15 cellular contexts compared by ENCODE assay signal in the genomic region with DNA sequence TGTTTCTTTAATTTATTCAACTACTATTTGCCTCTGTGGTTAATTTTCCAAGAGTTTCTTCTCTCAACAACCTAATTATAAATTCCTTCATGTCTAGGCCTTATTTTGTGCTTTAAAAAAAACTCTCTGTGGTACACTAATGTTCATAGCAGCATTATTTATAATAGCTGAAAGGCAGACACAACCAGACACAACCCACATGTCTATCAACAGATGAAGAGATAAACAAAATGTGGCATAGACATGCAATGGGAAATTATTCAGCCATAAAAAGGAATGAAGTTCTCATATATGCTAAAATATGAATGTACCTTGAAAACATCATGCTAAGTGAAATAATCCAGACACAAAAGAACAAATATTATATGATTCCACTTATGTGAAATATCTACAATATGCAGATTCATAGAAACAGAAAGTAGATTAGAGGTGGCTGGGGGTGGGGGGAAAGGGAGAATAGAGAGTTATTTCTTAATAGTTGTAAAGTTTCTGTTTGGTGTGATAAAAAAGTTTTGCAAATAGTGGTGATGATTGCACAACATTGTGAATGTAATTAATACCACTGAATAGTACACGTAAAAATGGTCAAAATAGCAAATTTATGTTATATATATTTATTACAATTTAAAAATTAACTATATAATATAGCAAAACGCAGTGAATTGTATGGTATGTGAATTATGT. TPM values are rescaled to one million over a fixed set of nuclear protein-coding genes. Genes with fewer than 3 reads are reported as not detected.
A peak's percentile ranks its signal among the peaks of the same experiment; 100 is the strongest.
DNase-seq lines count a peak whose midpoint lies in the region; ATAC-seq and TF ChIP-seq lines count a peak whose summit lies in the region.
"Had no signal": no experiment of that assay in that cellular context is flagged by ENCODE, and none has a peak within 500 bp of the region (broad histone marks: within the 10 kb centered on the region; RNA-seq: fewer than 3 reads in every experiment).

No MANE protein-coding gene starts in this region.

- H3K9me1 ChIP-seq in IMR-90 (ENCODE audit: insufficient read depth, low read length): peaks cover 5% of the 10 kb centered on the region; the same call in 1 of the 2 replicates

- no peaks in the 10 kb centered on the region for H3K27me3 ChIP-seq in IMR-90 (ENCODE audit: control insufficient read depth, insufficient read depth, low read length)
- no peaks in the 10 kb centered on the region for H3K27me3 ChIP-seq in liver (ENCODE audit: control insufficient read depth in 4 of 4, insufficient read depth in 4 of 4, low read length in 3 of 4)
- no peaks in the 10 kb centered on the region for H3K27me3 ChIP-seq in gastroesophageal sphincter
- H3K27me3 ChIP-seq: SJCRH30 had no signal

- peaks cover 0 to 3% of the 10 kb centered on the region in 2 donors for H3K36me3 Mint-ChIP-seq in CD14-positive monocyte

- no CpG with 5 or more reads among the region's 2 CpGs for WGBS in IMR-90 (ENCODE audit: extremely low coverage in 2 of 2, insufficient read length in 1 of 2), 2 experiments
- WGBS in liver: 53% methylated on average over 2 of the region's 2 CpGs
- WGBS in gastroesophageal sphincter (ENCODE audit: low coverage in 1 of 2), 2 donors: 57 to 70% methylated on average over 2 of the region's 2 CpGs

- H3K18ac ChIP-seq in IMR-90 (ENCODE audit: low read depth, low read length): no peak overlapping the region

- no peak overlapping the region for H3K23ac ChIP-seq in IMR-90 (ENCODE audit: low read depth, low read length)

- H3K4ac ChIP-seq in IMR-90 (ENCODE audit: low read depth, low read length): no peak overlapping the region

- DNase-seq in CD14-positive monocyte (ENCODE audit: low spot score) (no peak), IMR-90 (no peak), SK-N-MC (ENCODE audit: low read depth, low spot score) (peak; percentile 32), NCI-H526 (lab: John Stamatoyannopoulos, UW) (no peak), activated gamma-delta T cell (lab: John Stamatoyannopoulos, UW) (no peak)
- DNase-seq: Calu3; CD4-positive, alpha-beta T cell; Kasumi-1; NCI-H1048; NCI-H345; NCI-H69; SJCRH30 had no signal

- TF ChIP-seq POLR2A in IMR-90 (IDR thresholded peaks at IDR 0.05; ENCODE audit: low read depth, low read length) (no peak), gastroesophageal sphincter (IDR thresholded peaks at IDR 0.05) (no peak)

- H3K79me1 ChIP-seq in IMR-90 (ENCODE audit: low read depth in 1 of 2, low read length in 2 of 2): no peaks in the 10 kb centered on the region

- no peak overlapping the region for H4K8ac ChIP-seq in IMR-90 (ENCODE audit: low read depth in 2 of 2, low read length in 2 of 2)

- TF ChIP-seq EP300 in gastroesophageal sphincter (IDR thresholded peaks at IDR 0.05): no peak

- H2AK9ac ChIP-seq in IMR-90 (replicated peaks; ENCODE audit: low read depth, low read length, poor library complexity): no peak overlapping the region

- no peak overlapping the region for H3K4me2 ChIP-seq in IMR-90 (ENCODE audit: low read depth, low read length)
- H3K4me2 ChIP-seq: GM23338 had no signal

- TF ChIP-seq RAD21 in IMR-90 (IDR thresholded peaks at IDR 0.05; ENCODE audit: low read length) (no peak), liver (IDR thresholded peaks at IDR 0.05) (no peak)

- CTCF ChIA-PET in IMR-90 (lab: Yijun Ruan, JAX): no interaction called here

- H3K14ac ChIP-seq in IMR-90 (replicated peaks; ENCODE audit: low read depth, low read length): no peak overlapping the region

- H2AK5ac ChIP-seq in IMR-90 (ENCODE audit: low read depth, low read length): no peak overlapping the region

- no TSS peak for BruUV-seq in IMR-90 (replicated peaks; lab: Mats Ljungman, UMichigan)

- no peak overlapping the region for H4K91ac ChIP-seq in IMR-90 (ENCODE audit: insufficient read depth, low read depth, low read length)

- H2BK20ac ChIP-seq in IMR-90 (ENCODE audit: low read depth, low read length): no peak overlapping the region

- TF ChIP-seq CTCF in CD14-positive monocyte (IDR thresholded peaks at IDR 0.05): no peak
- TF ChIP-seq CTCF in IMR-90 (conservative IDR thresholded peaks at IDR 0.05; ENCODE audit: low read depth, low read length): no peak
- no peak for TF ChIP-seq CTCF in liver (IDR thresholded peaks at IDR 0.05; ENCODE audit: low read depth, low read length, missing input control)
- TF ChIP-seq CTCF in gastroesophageal sphincter (IDR thresholded peaks at IDR 0.05): no peak

- no peaks in the 10 kb centered on the region for H3K4me1 ChIP-seq in IMR-90 (ENCODE audit: control insufficient read depth, insufficient read depth, low read length)
- H3K4me1 ChIP-seq in liver (ENCODE audit: control insufficient read depth in 4 of 4, insufficient read depth in 4 of 4, low read length in 3 of 4): peaks cover 0 to 7% (median 4%) of the 10 kb centered on the region in 4 donors
- H3K4me1 ChIP-seq in gastroesophageal sphincter: peaks cover 0 to 5% (median 0%) of the 10 kb centered on the region in 3 donors
- H3K4me1 ChIP-seq: SJCRH30 had no signal

- H2BK120ac ChIP-seq in IMR-90 (ENCODE audit: low read depth, low read length): no peak overlapping the region

- H2BK15ac ChIP-seq in IMR-90 (ENCODE audit: low read depth, low read length): no peak overlapping the region

- in situ Hi-C loops in IMR-90 (cut with MboI; ENCODE audit: low sequenced_read_pairs): no loop called here

- ATAC-seq in IMR-90 (ENCODE audit: low read depth) (no peak), gastroesophageal sphincter (no peak)
- ATAC-seq: GM23338 had no signal

- H3K36me3 ChIP-seq in IMR-90 (ENCODE audit: control insufficient read depth, insufficient read depth, low read length) (no peaks in the 10 kb centered on the region), SK-N-MC (ENCODE audit: insufficient read depth, low read length) (no peaks in the 10 kb centered on the region), liver (ENCODE audit: control insufficient read depth in 4 of 4, insufficient read depth in 3 of 4, low read depth in 1 of 4, low read length in 3 of 4) (no peaks in the 10 kb centered on the region), gastroesophageal sphincter (no peaks in the 10 kb centered on the region)
- H3K36me3 ChIP-seq: SJCRH30 had no signal

- peaks cover 5% of the 10 kb centered on the region for H3K9me3 ChIP-seq in IMR-90 (ENCODE audit: control insufficient read depth, insufficient read depth, low read length)
- H3K9me3 ChIP-seq in SK-N-MC (ENCODE audit: low read depth, low read length): no peaks in the 10 kb centered on the region; the same call in 1 of the 2 replicates
- peaks cover 0 to 1% (median 0%) of the 10 kb centered on the region in 4 donors for H3K9me3 ChIP-seq in liver (ENCODE audit: control insufficient read depth in 4 of 4, low read length in 3 of 4)
- H3K9me3 ChIP-seq in gastroesophageal sphincter: peaks cover 0 to 17% (median 0%) of the 10 kb centered on the region in 3 donors

- no peak overlapping the region for H3K4me3 Mint-ChIP-seq in CD14-positive monocyte
- H3K4me3 Mint-ChIP-seq: CD4-positive, alpha-beta T cell; GM23338 had no signal

- no peak overlapping the region for H2BK5ac ChIP-seq in IMR-90 (ENCODE audit: low read depth, low read length, poor library complexity, severe bottlenecking)

- H3K27ac ChIP-seq in IMR-90 (ENCODE audit: insufficient read depth, low read length) (no peak overlapping the region), SK-N-MC (peak overlapping the region; percentile 38; the same call in 1 of the 2 replicates), liver (ENCODE audit: low read depth in 1 of 2, low read length in 2 of 2) (peak overlapping the region; percentile 52 to 57), gastroesophageal sphincter (no peak overlapping the region)
- H3K27ac ChIP-seq: SJCRH30 had no signal

- H3K9ac ChIP-seq in IMR-90 (ENCODE audit: low read depth, low read length): no peak overlapping the region
- no peak overlapping the region for H3K9ac ChIP-seq in SK-N-MC (ENCODE audit: insufficient read length)
- no peak overlapping the region for H3K9ac ChIP-seq in liver (ENCODE audit: low read depth in 1 of 2, low read length in 2 of 2)

- peaks cover 19% of the 10 kb centered on the region for H3K4me1 Mint-ChIP-seq in CD14-positive monocyte
- H3K4me1 Mint-ChIP-seq: GM23338 had no signal

- no peaks in the 10 kb centered on the region for H4K20me1 ChIP-seq in IMR-90 (ENCODE audit: insufficient read depth, low read length)

- no peak overlapping the region for H2AFZ ChIP-seq in IMR-90 (replicated peaks; ENCODE audit: low read length, poor library complexity)
- H2AFZ ChIP-seq: GM23338 had no signal

- H3K4me3 ChIP-seq in IMR-90 (ENCODE audit: insufficient read depth, low read depth, low read length): no peak overlapping the region
- H3K4me3 ChIP-seq in SK-N-MC: no peak overlapping the region
- no peak overlapping the region for H3K4me3 ChIP-seq in liver (ENCODE audit: low read depth in 1 of 3, low read length in 3 of 3)
- H3K4me3 ChIP-seq in gastroesophageal sphincter: no peak overlapping the region
- H3K4me3 ChIP-seq: GM23338, SJCRH30 had no signal

- peaks cover 6 to 20% (median 12%) of the 10 kb centered on the region in 7 donors for H3K9me3 Mint-ChIP-seq in CD14-positive monocyte
- H3K9me3 Mint-ChIP-seq: GM23338 had no signal

- POLR2A ChIA-PET in IMR-90 (lab: Charles Lee; ENCODE audit: unreplicated experiment): no interaction called here

- intact Hi-C loops in CD14-positive monocyte (cut with micrococcal nuclease) (no loop called here), IMR-90 (cut with micrococcal nuclease) (no loop called here)

- no peak overlapping the region for H3K56ac ChIP-seq in IMR-90 (ENCODE audit: extremely low read depth, insufficient read depth, low read length)

- H3K27ac Mint-ChIP-seq in CD14-positive monocyte: peak overlapping the region in 5 of 7 donors; percentile 56 to 80 (median 71)
- H3K27ac Mint-ChIP-seq: CD4-positive, alpha-beta T cell; GM23338 had no signal

- H3K27me3 Mint-ChIP-seq in CD14-positive monocyte (ENCODE audit: low read depth in 3 of 3): peaks cover 0 to 1% (median 0%) of the 10 kb centered on the region in 3 donors
- H3K27me3 Mint-ChIP-seq: CD4-positive, alpha-beta T cell had no signal

- dilution Hi-C loops in IMR-90 (cut with HindIII; ENCODE audit: low sequenced_read_pairs, unreplicated experiment): no loop called here

- no peak overlapping the region for H4K5ac ChIP-seq in IMR-90 (ENCODE audit: low read depth, low read length)

TF ChIP-seq in IMR-90, 13 proteins besides CTCF, POLR2A, EP300 and RAD21:
- TF ChIP-seq CEBPB (IDR thresholded peaks at IDR 0.05; ENCODE audit: low read depth, low read length) (peak; percentile 76), MXI1 (IDR thresholded peaks at IDR 0.05; ENCODE audit: borderline replicate concordance, low read depth, low read length) (no peak)
TF ChIP-seq in IMR-90: peak in this region for 1.

RNA-seq across cellular contexts. Expression of a gene that starts 28.1 kb away (rescaled TPM):
- polyA plus RNA-seq in CD14-positive monocyte (under 1 TPM; 0.62 to 0.89 TPM), IMR-90 (2012; rRNA removed) (0.87 and 1.7 TPM in 2 replicates), liver (1 to 10 TPM; 1.8 to 5.3 TPM)
- total RNA-seq in IMR-90 (2012; rRNA removed) (2.5 and 3.0 TPM in 2 replicates), liver (1 to 10 TPM; 8.7 to 9.9 TPM), gastroesophageal sphincter (10 to 100 TPM in 1 of 4 donors, 1 to 10 TPM in 3; 2.6 to 23.3 (median 8.3) TPM)
- polyA plus RNA-seq in IMR-90 (2012; cell fraction: cytosol; rRNA removed): 0.42 and 0.52 TPM in 2 replicates
- polyA plus RNA-seq in IMR-90 (2012; cell fraction: nucleus; rRNA removed; ENCODE audit: low replicate concordance): 0.48 and 2.8 TPM in 2 replicates

Comparison
In these comparisons a context has a peak if more than half of its experiments do, and no peak if none do; other contexts are left out.
1. H3K27ac ChIP-seq: peak in SK-N-MC (single experiment) and liver (2 of 2); none in IMR-90 (single experiment) and gastroesophageal sphincter (0 of 4).